In genomic region chr6:40509163-40509562, GRCh38 we compare ENCODE assay signal across 22 cellular contexts.
DNase-seq lines count a peak whose midpoint lies in the region; ATAC-seq and TF ChIP-seq lines count a peak whose summit lies in the region.
"Had no signal": no experiment of that assay in that cellular context is flagged by ENCODE, and none has a peak within 500 bp of the region (broad histone marks: within the 10 kb centered on the region; RNA-seq: fewer than 3 reads in every experiment).

No MANE protein-coding gene starts in this region.

- H3K9me3 ChIP-seq in upper lobe of right lung = no peaks in the 10 kb centered on the region
- H3K9me3 ChIP-seq: SJCRH30 had no signal

- H3K27me3 Mint-ChIP-seq in T-helper 2 cell treated with Interferon-gamma antibody and Interleukin-4, amounts not matched to agents 5 μg/mL and 100 μg/mL, for 36 hours (ENCODE audit: low read depth) = peaks cover 3% of the 10 kb centered on the region
- H3K27me3 Mint-ChIP-seq in activated naive CD8-positive, alpha-beta T cell treated with anti-CD3 and anti-CD28 coated beads, Interleukin-2, amount 50 U/mL, for 24 hours = peaks cover 1% of the 10 kb centered on the region
- no peaks in the 10 kb centered on the region for H3K27me3 Mint-ChIP-seq in activated naive CD8-positive, alpha-beta T cell treated with anti-CD3 and anti-CD28 coated beads for 36 hours
- no peaks in the 10 kb centered on the region for H3K27me3 Mint-ChIP-seq in activated T-helper 17 cell treated with anti-CD3 and anti-CD28 coated beads, Interleukin-2, amount 50 U/mL, for 72 hours
- H3K27me3 Mint-ChIP-seq: CD8-positive, alpha-beta memory T cell had no signal

- H3K4me1 Mint-ChIP-seq in T-helper 2 cell treated with Interferon-gamma antibody and Interleukin-4, amounts not matched to agents 5 μg/mL and 100 μg/mL, for 36 hours (ENCODE audit: low read depth) = peaks cover 10% of the 10 kb centered on the region
- H3K4me1 Mint-ChIP-seq in activated naive CD8-positive, alpha-beta T cell treated with anti-CD3 and anti-CD28 coated beads, Interleukin-2, amount 50 U/mL, for 24 hours = peaks cover 3% of the 10 kb centered on the region
- H3K4me1 Mint-ChIP-seq in activated naive CD8-positive, alpha-beta T cell treated with anti-CD3 and anti-CD28 coated beads for 36 hours = no peaks in the 10 kb centered on the region
- H3K4me1 Mint-ChIP-seq in activated T-helper 17 cell treated with anti-CD3 and anti-CD28 coated beads, Interleukin-2, amount 50 U/mL, for 72 hours = no peaks in the 10 kb centered on the region
- H3K4me1 Mint-ChIP-seq: CD8-positive, alpha-beta memory T cell had no signal

- intact Hi-C loops in upper lobe of right lung (cut with DNase I) = no loop called here

- peak; percentile 45 for ATAC-seq in activated naive CD8-positive, alpha-beta T cell treated with anti-CD3 and anti-CD28 coated beads, Interleukin-2, amount 50 U/mL, for 24 hours
- peak; percentile 83 for ATAC-seq in activated T-helper 17 cell treated with anti-CD3 and anti-CD28 coated beads, Interleukin-2, amount 50 U/mL, for 72 hours (replicated peaks)
- peak; percentile 26 for ATAC-seq in upper lobe of right lung
- ATAC-seq: GM12878, K562, PC-3 had no signal

- H3K36me3 ChIP-seq in upper lobe of right lung = no peaks in the 10 kb centered on the region
- H3K36me3 ChIP-seq: SJCRH30 had no signal

- TF ChIP-seq CTCF in upper lobe of right lung (IDR thresholded peaks at IDR 0.05) = no peak

- H3K4me3 Mint-ChIP-seq in T-helper 2 cell treated with Interferon-gamma antibody and Interleukin-4, amounts not matched to agents 5 μg/mL and 100 μg/mL, for 36 hours = no peak overlapping the region
- H3K4me3 Mint-ChIP-seq in activated naive CD8-positive, alpha-beta T cell treated with anti-CD3 and anti-CD28 coated beads, Interleukin-2, amount 50 U/mL, for 24 hours = no peak overlapping the region
- no peak overlapping the region for H3K4me3 Mint-ChIP-seq in activated naive CD8-positive, alpha-beta T cell treated with anti-CD3 and anti-CD28 coated beads for 36 hours
- H3K4me3 Mint-ChIP-seq in activated T-helper 17 cell treated with anti-CD3 and anti-CD28 coated beads, Interleukin-2, amount 50 U/mL, for 72 hours = no peak overlapping the region
- H3K4me3 Mint-ChIP-seq: CD8-positive, alpha-beta memory T cell had no signal

- DNase-seq in T-helper 2 cell treated with Interferon-gamma antibody and Interleukin-4, amounts not matched to agents 5 μg/mL and 100 μg/mL, for 36 hours (ENCODE audit: low spot score) = peak; percentile 28
- DNase-seq in T-helper 2 cell (no peak), upper lobe of right lung (no peak), NCI-H2171 treated with DMSO at 0.1 percent for 48 hours (lab: John Stamatoyannopoulos, UW) (no peak), RPMI8226 (no peak)
- DNase-seq in activated naive CD8-positive, alpha-beta T cell treated with anti-CD3 and anti-CD28 coated beads, Interleukin-2, amount 50 U/mL, for 24 hours = no peak
- DNase-seq in activated naive CD8-positive, alpha-beta T cell treated with anti-CD3 and anti-CD28 coated beads for 36 hours = no peak
- DNase-seq: 8988T; CD8-positive, alpha-beta memory T cell; DND-41; GDM1; GM23248; MV-4-11; NCI-H1417; NCI-H1930; NCI-H446; NCI-H69; PC-3; SJCRH30 had no signal

- no peak overlapping the region for H3K4me3 ChIP-seq in upper lobe of right lung
- H3K4me3 ChIP-seq: GM12878, GM23248, K562, SJCRH30 had no signal

- no peaks in the 10 kb centered on the region for H3K9me3 Mint-ChIP-seq in T-helper 2 cell treated with Interferon-gamma antibody and Interleukin-4, amounts not matched to agents 5 μg/mL and 100 μg/mL, for 36 hours
- no peaks in the 10 kb centered on the region for H3K9me3 Mint-ChIP-seq in activated naive CD8-positive, alpha-beta T cell treated with anti-CD3 and anti-CD28 coated beads, Interleukin-2, amount 50 U/mL, for 24 hours
- no peaks in the 10 kb centered on the region for H3K9me3 Mint-ChIP-seq in activated naive CD8-positive, alpha-beta T cell treated with anti-CD3 and anti-CD28 coated beads for 36 hours
- H3K9me3 Mint-ChIP-seq in activated T-helper 17 cell treated with anti-CD3 and anti-CD28 coated beads, Interleukin-2, amount 50 U/mL, for 72 hours = no peaks in the 10 kb centered on the region
- H3K9me3 Mint-ChIP-seq: CD8-positive, alpha-beta memory T cell had no signal

- H3K4me1 ChIP-seq in upper lobe of right lung = peaks cover 7% of the 10 kb centered on the region
- H3K4me1 ChIP-seq: SJCRH30 had no signal

- no peak overlapping the region for H3K27ac ChIP-seq in upper lobe of right lung
- H3K27ac ChIP-seq: GM23248, SJCRH30 had no signal

- H3K36me3 Mint-ChIP-seq in T-helper 2 cell treated with Interferon-gamma antibody and Interleukin-4, amounts not matched to agents 5 μg/mL and 100 μg/mL, for 36 hours (ENCODE audit: low read depth) = no peaks in the 10 kb centered on the region
- no peaks in the 10 kb centered on the region for H3K36me3 Mint-ChIP-seq in activated naive CD8-positive, alpha-beta T cell treated with anti-CD3 and anti-CD28 coated beads, Interleukin-2, amount 50 U/mL, for 24 hours (ENCODE audit: low read depth)
- no peaks in the 10 kb centered on the region for H3K36me3 Mint-ChIP-seq in activated naive CD8-positive, alpha-beta T cell treated with anti-CD3 and anti-CD28 coated beads for 36 hours
- H3K36me3 Mint-ChIP-seq in activated T-helper 17 cell treated with anti-CD3 and anti-CD28 coated beads, Interleukin-2, amount 50 U/mL, for 72 hours (ENCODE audit: low read depth) = no peaks in the 10 kb centered on the region
- H3K36me3 Mint-ChIP-seq: CD8-positive, alpha-beta memory T cell had no signal

- no peak overlapping the region for H3K27ac Mint-ChIP-seq in T-helper 2 cell treated with Interferon-gamma antibody and Interleukin-4, amounts not matched to agents 5 μg/mL and 100 μg/mL, for 36 hours
- H3K27ac Mint-ChIP-seq in activated naive CD8-positive, alpha-beta T cell treated with anti-CD3 and anti-CD28 coated beads, Interleukin-2, amount 50 U/mL, for 24 hours = no peak overlapping the region
- H3K27ac Mint-ChIP-seq in activated naive CD8-positive, alpha-beta T cell treated with anti-CD3 and anti-CD28 coated beads for 36 hours = no peak overlapping the region
- H3K27ac Mint-ChIP-seq in activated T-helper 17 cell treated with anti-CD3 and anti-CD28 coated beads, Interleukin-2, amount 50 U/mL, for 72 hours = no peak overlapping the region
- H3K27ac Mint-ChIP-seq: CD8-positive, alpha-beta memory T cell had no signal

- no peaks in the 10 kb centered on the region for H3K27me3 ChIP-seq in upper lobe of right lung
- H3K27me3 ChIP-seq: SJCRH30 had no signal

Comparison
In these comparisons a context has a peak if more than half of its experiments do, and no peak if none do; other contexts are left out.
1. ATAC-seq: peak in every context shown above with its lines; median percentile 83 in activated T-helper 17 cell treated with anti-CD3 and anti-CD28 coated beads, Interleukin-2, amount 50 U/mL, for 72 hours; 45 in activated naive CD8-positive, alpha-beta T cell treated with anti-CD3 and anti-CD28 coated beads, Interleukin-2, amount 50 U/mL, for 24 hours; 26 in upper lobe of right lung.